8 cellular contexts compared by ENCODE assay signal in genomic region chr5:75524071-75524470, GRCh38. TPM values are rescaled to one million over a fixed set of nuclear protein-coding genes. Genes with fewer than 3 reads are reported as not detected.
DNase-seq lines count a peak whose midpoint lies in the region; ATAC-seq, FAIRE-seq and TF ChIP-seq lines count a peak whose summit lies in the region.

No MANE protein-coding gene starts in this region.

- DNase-seq in GM18507 (ENCODE audit: extremely low spot score, insufficient read length, low read depth) (no peak), epithelial cell of prostate (ENCODE audit: low read depth, low spot score) (no peak), NCI-H146 (lab: John Stamatoyannopoulos, UW) (no peak), NCI-H2227 treated with DMSO at 0.1 percent for 48 hours (lab: John Stamatoyannopoulos, UW) (no peak), type B pancreatic cell (ENCODE audit: extremely low spot score, unreplicated experiment) (no peak), osteocyte (ENCODE audit: extremely low spot score, unreplicated experiment) (no peak)

- H3K27ac ChIP-seq in epithelial cell of prostate: peak overlapping the region; percentile 44

- FAIRE-seq in GM18507 (lab: Jason Lieb, UNC): peak; percentile 91

- H3K4me1 Mint-ChIP-seq in type B pancreatic cell (ENCODE audit: unreplicated experiment) (peaks cover 6% of the 10 kb centered on the region), osteocyte (ENCODE audit: unreplicated experiment) (no peaks in the 10 kb centered on the region)

- H3K36me3 Mint-ChIP-seq in type B pancreatic cell (peaks cover 26% of the 10 kb centered on the region), osteocyte (ENCODE audit: unreplicated experiment) (peaks cover 23% of the 10 kb centered on the region)

- H3K27ac Mint-ChIP-seq in type B pancreatic cell (no peak overlapping the region), osteocyte (ENCODE audit: unreplicated experiment) (no peak overlapping the region)

- H3K27me3 Mint-ChIP-seq in type B pancreatic cell (no peaks in the 10 kb centered on the region), osteocyte (ENCODE audit: unreplicated experiment) (no peaks in the 10 kb centered on the region)

- peak; percentile 89 for ATAC-seq in GM21515 (IDR thresholded peaks at IDR 0.05; ENCODE audit: unreplicated experiment)
- ATAC-seq in HG03439 (IDR thresholded peaks at IDR 0.05; ENCODE audit: unreplicated experiment): peak; percentile 79

- peaks cover 10% of the 10 kb centered on the region for H3K9me3 Mint-ChIP-seq in type B pancreatic cell
- H3K9me3 Mint-ChIP-seq in osteocyte (ENCODE audit: unreplicated experiment): peaks cover 12% of the 10 kb centered on the region

- H3K4me3 Mint-ChIP-seq in type B pancreatic cell: no peak overlapping the region
- no peak overlapping the region for H3K4me3 Mint-ChIP-seq in osteocyte (ENCODE audit: unreplicated experiment)

- no peak for TF ChIP-seq CTCF in type B pancreatic cell (conservative IDR thresholded peaks at IDR 0.05)
- TF ChIP-seq CTCF in osteocyte (IDR thresholded peaks at IDR 0.05): no peak

RNA-seq across cellular contexts. Expression of gene POLK, which starts 12.4 kb away (rescaled TPM):
- total RNA-seq in type B pancreatic cell (ENCODE audit: low replicate concordance) (13.8 and 21.2 TPM in 2 replicates), osteocyte (28.9 and 32.7 TPM in 2 replicates)

RNA-seq across cellular contexts. Expression of gene CERT1, which starts 12.6 kb away (rescaled TPM):
- total RNA-seq in type B pancreatic cell (ENCODE audit: low replicate concordance) (55.6 and 66.0 TPM in 2 replicates), osteocyte (33.1 and 36.5 TPM in 2 replicates)
